8 cellular contexts compared by ENCODE assay signal in the genomic region with DNA sequence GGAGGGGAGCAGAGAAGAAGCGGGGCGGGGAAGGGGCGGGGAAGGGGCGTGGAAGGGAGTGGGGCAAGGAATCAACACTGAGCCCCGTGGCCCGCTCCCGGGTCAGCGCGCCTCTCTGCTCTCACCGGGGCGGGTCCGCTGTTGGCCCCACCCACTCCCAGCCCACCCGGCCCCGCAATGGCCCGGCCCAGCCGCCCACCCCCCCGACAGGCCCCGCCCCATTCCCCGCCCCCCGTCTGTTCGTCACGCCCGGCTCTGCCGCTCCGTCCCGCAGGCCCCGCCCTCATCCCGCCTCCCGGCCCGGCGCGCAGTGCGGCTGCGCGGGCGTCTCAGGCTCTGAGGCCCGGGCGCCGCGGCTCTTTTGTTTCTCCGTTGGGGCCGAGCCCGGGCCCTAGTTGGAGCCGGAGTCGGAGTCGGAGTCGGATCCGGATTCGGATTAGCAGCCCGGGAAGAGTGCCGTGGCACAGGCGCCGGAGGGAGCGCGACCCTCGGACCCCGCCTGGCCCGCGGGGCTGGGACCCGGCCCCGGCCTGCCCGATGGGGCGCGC. TPM values are rescaled to one million over a fixed set of nuclear protein-coding genes. Genes with fewer than 3 reads are reported as not detected.
A peak's percentile ranks its signal among the peaks of the same experiment; 100 is the strongest.
DNase-seq lines count a peak whose midpoint lies in the region; ATAC-seq, FAIRE-seq and TF ChIP-seq lines count a peak whose summit lies in the region.

Gene ULK1 (plus strand): TSS at position 310 of the 548 bp plus-strand sequence. CDS start 380 bp downstream, outside the sequence.

- TF ChIP-seq POLR2A in GM18505 (IDR thresholded peaks at IDR 0.05; ENCODE audit: borderline replicate concordance, extremely low read depth, insufficient read depth, insufficient read length), result peak; percentile 82

- H3K9me3 ChIP-seq in right atrium auricular region, result no peaks in the 10 kb centered on the region

- no peak for FAIRE-seq in urothelium cell line (lab: Jason Lieb, UNC)

- peak; percentile 78 to 91 for DNase-seq in NCI-H187 (lab: John Stamatoyannopoulos, UW)
- DNase-seq in T-helper 2 cell, result peak; percentile 86 to 92 (median 88)
- DNase-seq in amygdala (lab: John Stamatoyannopoulos, UW), result peak; percentile 36 to 97 (median 89)
- peak; percentile 92 for DNase-seq in right atrium auricular region (ENCODE audit: low spot score)
- peak; percentile 93 for DNase-seq in putamen (ENCODE audit: low spot score)
- DNase-seq in urothelium cell line (ENCODE audit: low spot score), result peak; percentile 99

- ATAC-seq in GM18505 (IDR thresholded peaks at IDR 0.05; ENCODE audit: unreplicated experiment), result peak; percentile 79
- peak; percentile 78 for ATAC-seq in HG02943 (IDR thresholded peaks at IDR 0.05; ENCODE audit: low read depth, unreplicated experiment)

- H3K27ac ChIP-seq in right atrium auricular region, result peak within 1 kb of the TSS; percentile 99

- H3K4me1 ChIP-seq in right atrium auricular region, result peaks cover 0 to 27% of the 10 kb centered on the region in 2 donors

- H3K4me3 ChIP-seq in right atrium auricular region, result peak within 1 kb of the TSS; percentile 67 to 82

- peaks cover 9% of the 10 kb centered on the region for H3K36me3 ChIP-seq in right atrium auricular region

- no peak for TF ChIP-seq CTCF in right atrium auricular region (IDR thresholded peaks at IDR 0.05)

- no peaks in the 10 kb centered on the region for H3K27me3 ChIP-seq in right atrium auricular region

RNA-seq across cellular contexts. Expression of gene ULK1, which starts in this region (rescaled TPM):
- 10 to 100 TPM; 16.2 to 23.4 TPM for total RNA-seq in right atrium auricular region

Comparison
In these comparisons a context has a peak if more than half of its experiments do, and no peak if none do; other contexts are left out.
1. Peak in every context shown above with its lines: DNase-seq, ATAC-seq, H3K4me3 ChIP-seq and H3K27ac ChIP-seq.